Comparison of ENCODE assay signal across 8 cellular contexts in genomic region chr15:88605507-88606436, GRCh38. TPM values are rescaled to one million over a fixed set of nuclear protein-coding genes. Genes with fewer than 3 reads are reported as not detected.
DNase-seq lines count a peak whose midpoint lies in the region; ATAC-seq, FAIRE-seq and TF ChIP-seq lines count a peak whose summit lies in the region.

No MANE protein-coding gene starts in this region.

- H3K4me3 Mint-ChIP-seq in Calu3 (ENCODE audit: low read depth, unreplicated experiment) (peak overlapping the region; percentile 33), astrocyte (ENCODE audit: unreplicated experiment) (peak overlapping the region; percentile 71)

- H3K4me1 ChIP-seq in astrocyte (ENCODE audit: insufficient read depth, low read length) (peaks cover 4% of the 10 kb centered on the region), thyroid gland (peaks cover 17 to 21% of the 10 kb centered on the region in 2 donors)

- no peak for FAIRE-seq in astrocyte (lab: Jason Lieb, UNC)

- peak; percentile 58 for DNase-seq in Calu3
- DNase-seq in NCI-H526 treated with DMSO at 0.1 percent for 48 hours (lab: John Stamatoyannopoulos, UW) = peak; percentile 69
- DNase-seq in astrocyte (ENCODE audit: low read depth) = no peak
- DNase-seq in left lobe of liver (ENCODE audit: low spot score) = no peak
- peak; percentile 92 to 93 for DNase-seq in thyroid gland
- DNase-seq in AML-193 (lab: John Stamatoyannopoulos, UW) = no peak

- H3K9me3 Mint-ChIP-seq in Calu3 (ENCODE audit: low read depth, unreplicated experiment) (no peaks in the 10 kb centered on the region), astrocyte (ENCODE audit: unreplicated experiment) (peaks cover 3% of the 10 kb centered on the region)

- H3K27ac ChIP-seq in astrocyte (ENCODE audit: low read depth, low read length) (no peak overlapping the region), thyroid gland (peak overlapping the region in 2 of 3 donors; percentile 72 to 78)

- H3K27me3 Mint-ChIP-seq in Calu3 (ENCODE audit: unreplicated experiment) = peaks cover 86% of the 10 kb centered on the region
- H3K27me3 Mint-ChIP-seq in astrocyte (ENCODE audit: low read depth, unreplicated experiment) = peaks cover 74% of the 10 kb centered on the region

- H3K4me1 Mint-ChIP-seq in Calu3 (ENCODE audit: low read depth, unreplicated experiment) (no peaks in the 10 kb centered on the region), astrocyte (ENCODE audit: low read depth, unreplicated experiment) (peaks cover 9% of the 10 kb centered on the region)

- intact Hi-C loops in Calu3 (cut with micrococcal nuclease; ENCODE audit: unreplicated experiment) = no loop called here
- intact Hi-C loops in thyroid gland (cut with DNase I) = no loop called here

- no peak overlapping the region for H2AFZ ChIP-seq in astrocyte (ENCODE audit: low read depth, low read length)

- H3K4me2 ChIP-seq in astrocyte (ENCODE audit: low read length) = peak overlapping the region; percentile 60

- H3K36me3 ChIP-seq in astrocyte (ENCODE audit: insufficient read depth, low read length) = no peaks in the 10 kb centered on the region
- H3K36me3 ChIP-seq in thyroid gland = no peaks in the 10 kb centered on the region

- H3K9ac ChIP-seq in astrocyte (ENCODE audit: low read length) = no peak overlapping the region

- H3K27ac Mint-ChIP-seq in Calu3 (ENCODE audit: unreplicated experiment) (no peak overlapping the region), astrocyte (ENCODE audit: unreplicated experiment) (no peak overlapping the region)

- WGBS in thyroid gland, 2 donors = 10 to 11% methylated on average over 24 to 37 of the region's 48 CpGs

- no peaks in the 10 kb centered on the region for H4K20me1 ChIP-seq in astrocyte (ENCODE audit: insufficient read depth, low read length)

- H3K27me3 ChIP-seq in astrocyte (ENCODE audit: insufficient read depth, low read length) (peaks cover 63% of the 10 kb centered on the region), thyroid gland (no peaks in the 10 kb centered on the region)

- no TSS peak for BruUV-seq in Calu3 (replicated peaks; lab: Mats Ljungman, UMichigan)

- no peaks in the 10 kb centered on the region for H3K79me2 ChIP-seq in astrocyte (ENCODE audit: insufficient read depth, low read length)

- TF ChIP-seq POLR2A in thyroid gland (IDR thresholded peaks at IDR 0.05) = peak in 1 of 2 donors; percentile 29

- ATAC-seq in left lobe of liver = peak; percentile 87
- no peak for ATAC-seq in HG03565 (IDR thresholded peaks at IDR 0.05; ENCODE audit: unreplicated experiment)
- no peak for ATAC-seq in GM19328 (IDR thresholded peaks at IDR 0.05; ENCODE audit: unreplicated experiment)

- no peak for TF ChIP-seq CTCF in Calu3 (IDR thresholded peaks at IDR 0.05; ENCODE audit: unreplicated experiment)
- no peak for TF ChIP-seq CTCF in astrocyte (IDR thresholded peaks at IDR 0.05; ENCODE audit: insufficient read depth, low read depth, low read length)
- no peak for TF ChIP-seq CTCF in thyroid gland (IDR thresholded peaks at IDR 0.05)

- CTCF ChIA-PET in Calu3 (lab: Charles Lee) = interaction anchor here (1.1 kb wide), 1 partner anchor 10 kb away, joined by 3 read pairs; no protein-coding TSS in a partner anchor

- H3K36me3 Mint-ChIP-seq in Calu3 (ENCODE audit: insufficient read depth, unreplicated experiment) (peaks cover 4% of the 10 kb centered on the region), astrocyte (ENCODE audit: low read depth, unreplicated experiment) (no peaks in the 10 kb centered on the region)

- H3K4me3 ChIP-seq in astrocyte (ENCODE audit: insufficient read depth, low read depth, low read length) (no peak overlapping the region), thyroid gland (replicated peaks in 1 of 3) (peak overlapping the region in 2 of 3 donors; percentile 46 to 63)

- H3K9me3 ChIP-seq in astrocyte (ENCODE audit: insufficient read depth, low read depth, low read length) (no peaks in the 10 kb centered on the region), thyroid gland (no peaks in the 10 kb centered on the region)

RNA-seq across cellular contexts. Expression of gene AEN, which starts 15.4 kb away (rescaled TPM):
- 34.9 and 43.4 TPM in 2 replicates for total RNA-seq in Calu3 (2022)
- total RNA-seq in astrocyte = 75.9 and 90.6 TPM in 2 replicates
- 7.1 TPM for total RNA-seq in left lobe of liver
- 10 to 100 TPM; 21.6 to 32.8 (median 27.3) TPM for total RNA-seq in thyroid gland

RNA-seq across cellular contexts. Expression of gene ISG20, which starts 33.0 kb away (rescaled TPM):
- total RNA-seq in Calu3 (2022) (75.6 and 155 TPM in 2 replicates), astrocyte (15.9 and 18.6 TPM in 2 replicates), left lobe of liver (5.7 TPM), thyroid gland (10 to 100 TPM; 14.3 to 47.8 (median 35.1) TPM)

RNA-seq across cellular contexts. Expression of gene DET1, which starts 59.3 kb away (rescaled TPM):
- total RNA-seq in Calu3 (2022) = 4.2 and 4.9 TPM in 2 replicates
- 3.7 and 4.8 TPM in 2 replicates for total RNA-seq in astrocyte
- 1.8 TPM for total RNA-seq in left lobe of liver
- 10 to 100 TPM in 3 of 4 donors, 1 to 10 TPM in 1; 8.8 to 11.2 (median 10.6) TPM for total RNA-seq in thyroid gland

Comparison
In these comparisons a context has a peak if more than half of its experiments do, and no peak if none do; other contexts are left out.
1. DNase-seq: peak in Calu3 (single experiment), NCI-H526 treated with DMSO at 0.1 percent for 48 hours (single experiment) and thyroid gland (2 of 2); none in astrocyte (single experiment), left lobe of liver (single experiment) and AML-193 (0 of 2).